ENCODE assay signal across 1 cellular context in genomic region chr16:67226295-67226803, GRCh38.
TF ChIP-seq lines count a peak whose summit lies in the region.

No MANE protein-coding gene starts in this region.

TF ChIP-seq in GM23338, 12 proteins besides CTCF, POLR2A, EP300 and RAD21 (continued from another document):
- TF ChIP-seq, protein P1, sequence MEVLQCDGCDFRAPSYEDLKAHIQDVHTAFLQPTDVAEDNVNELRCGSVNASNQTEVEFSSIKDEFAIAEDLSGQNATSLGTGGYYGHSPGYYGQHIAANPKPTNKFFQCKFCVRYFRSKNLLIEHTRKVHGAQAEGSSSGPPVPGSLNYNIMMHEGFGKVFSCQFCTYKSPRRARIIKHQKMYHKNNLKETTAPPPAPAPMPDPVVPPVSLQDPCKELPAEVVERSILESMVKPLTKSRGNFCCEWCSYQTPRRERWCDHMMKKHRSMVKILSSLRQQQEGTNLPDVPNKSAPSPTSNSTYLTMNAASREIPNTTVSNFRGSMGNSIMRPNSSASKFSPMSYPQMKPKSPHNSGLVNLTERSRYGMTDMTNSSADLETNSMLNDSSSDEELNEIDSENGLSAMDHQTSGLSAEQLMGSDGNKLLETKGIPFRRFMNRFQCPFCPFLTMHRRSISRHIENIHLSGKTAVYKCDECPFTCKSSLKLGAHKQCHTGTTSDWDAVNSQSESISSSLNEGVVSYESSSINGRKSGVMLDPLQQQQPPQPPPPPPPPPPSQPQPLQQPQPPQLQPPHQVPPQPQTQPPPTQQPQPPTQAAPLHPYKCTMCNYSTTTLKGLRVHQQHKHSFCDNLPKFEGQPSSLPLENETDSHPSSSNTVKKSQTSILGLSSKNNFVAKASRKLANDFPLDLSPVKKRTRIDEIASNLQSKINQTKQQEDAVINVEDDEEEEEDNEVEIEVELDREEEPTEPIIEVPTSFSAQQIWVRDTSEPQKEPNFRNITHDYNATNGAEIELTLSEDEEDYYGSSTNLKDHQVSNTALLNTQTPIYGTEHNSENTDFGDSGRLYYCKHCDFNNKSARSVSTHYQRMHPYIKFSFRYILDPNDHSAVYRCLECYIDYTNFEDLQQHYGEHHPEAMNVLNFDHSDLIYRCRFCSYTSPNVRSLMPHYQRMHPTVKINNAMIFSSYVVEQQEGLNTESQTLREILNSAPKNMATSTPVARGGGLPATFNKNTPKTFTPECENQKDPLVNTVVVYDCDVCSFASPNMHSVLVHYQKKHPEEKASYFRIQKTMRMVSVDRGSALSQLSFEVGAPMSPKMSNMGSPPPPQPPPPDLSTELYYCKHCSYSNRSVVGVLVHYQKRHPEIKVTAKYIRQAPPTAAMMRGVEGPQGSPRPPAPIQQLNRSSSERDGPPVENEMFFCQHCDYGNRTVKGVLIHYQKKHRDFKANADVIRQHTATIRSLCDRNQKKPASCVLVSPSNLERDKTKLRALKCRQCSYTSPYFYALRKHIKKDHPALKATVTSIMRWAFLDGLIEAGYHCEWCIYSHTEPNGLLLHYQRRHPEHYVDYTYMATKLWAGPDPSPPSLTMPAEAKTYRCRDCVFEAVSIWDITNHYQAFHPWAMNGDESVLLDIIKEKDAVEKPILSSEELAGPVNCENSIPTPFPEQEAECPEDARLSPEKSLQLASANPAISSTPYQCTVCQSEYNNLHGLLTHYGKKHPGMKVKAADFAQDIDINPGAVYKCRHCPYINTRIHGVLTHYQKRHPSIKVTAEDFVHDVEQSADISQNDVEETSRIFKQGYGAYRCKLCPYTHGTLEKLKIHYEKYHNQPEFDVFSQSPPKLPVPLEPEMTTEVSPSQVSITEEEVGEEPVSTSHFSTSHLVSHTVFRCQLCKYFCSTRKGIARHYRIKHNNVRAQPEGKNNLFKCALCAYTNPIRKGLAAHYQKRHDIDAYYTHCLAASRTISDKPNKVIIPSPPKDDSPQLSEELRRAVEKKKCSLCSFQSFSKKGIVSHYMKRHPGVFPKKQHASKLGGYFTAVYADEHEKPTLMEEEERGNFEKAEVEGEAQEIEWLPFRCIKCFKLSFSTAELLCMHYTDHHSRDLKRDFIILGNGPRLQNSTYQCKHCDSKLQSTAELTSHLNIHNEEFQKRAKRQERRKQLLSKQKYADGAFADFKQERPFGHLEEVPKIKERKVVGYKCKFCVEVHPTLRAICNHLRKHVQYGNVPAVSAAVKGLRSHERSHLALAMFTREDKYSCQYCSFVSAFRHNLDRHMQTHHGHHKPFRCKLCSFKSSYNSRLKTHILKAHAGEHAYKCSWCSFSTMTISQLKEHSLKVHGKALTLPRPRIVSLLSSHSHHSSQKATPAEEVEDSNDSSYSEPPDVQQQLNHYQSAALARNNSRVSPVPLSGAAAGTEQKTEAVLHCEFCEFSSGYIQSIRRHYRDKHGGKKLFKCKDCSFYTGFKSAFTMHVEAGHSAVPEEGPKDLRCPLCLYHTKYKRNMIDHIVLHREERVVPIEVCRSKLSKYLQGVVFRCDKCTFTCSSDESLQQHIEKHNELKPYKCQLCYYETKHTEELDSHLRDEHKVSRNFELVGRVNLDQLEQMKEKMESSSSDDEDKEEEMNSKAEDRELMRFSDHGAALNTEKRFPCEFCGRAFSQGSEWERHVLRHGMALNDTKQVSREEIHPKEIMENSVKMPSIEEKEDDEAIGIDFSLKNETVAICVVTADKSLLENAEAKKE (CRISPR knock-in tag; IDR thresholded peaks at IDR 0.05) = no peak
- no peak for TF ChIP-seq CREB1 (CRISPR knock-in tag; IDR thresholded peaks at IDR 0.05; ENCODE audit: low read depth)
